Comparison of ENCODE assay signal across 1 cellular context in genomic region chr18:23077493-23078256, GRCh38.
TF ChIP-seq lines count a peak whose summit lies in the region.

No MANE protein-coding gene starts in this region.

TF ChIP-seq in HepG2, 621 proteins besides CTCF, POLR2A, EP300 and RAD21 (continued from another document):
- no peak for TF ChIP-seq SOX13 (IDR thresholded peaks at IDR 0.05)
- TF ChIP-seq SOX13 (CRISPR knock-in tag; conservative IDR thresholded peaks at IDR 0.05 in 1 of 2, IDR thresholded peaks at IDR 0.05 in 1 of 2), result peak in 1 of 2 experiments; percentile 7; a peak in 1 of 4 replicates
- TF ChIP-seq NR2F6 (IDR thresholded peaks at IDR 0.05), result no peak; the same call in 1 of the 2 replicates
- TF ChIP-seq NR2F6 (CRISPR knock-in tag; IDR thresholded peaks at IDR 0.05), result 0 out of 2 replicates have a peak, but pooled peaks have one; percentile 25
- 0 out of 2 replicates have a peak, but pooled peaks have one; percentile 38 for TF ChIP-seq NAIF1 (CRISPR knock-in tag; IDR thresholded peaks at IDR 0.05; ENCODE audit: borderline replicate concordance)
- TF ChIP-seq ZFP37 (CRISPR knock-in tag; IDR thresholded peaks at IDR 0.05; ENCODE audit: borderline replicate concordance), result no peak
- TF ChIP-seq TCF7 (IDR thresholded peaks at IDR 0.05; ENCODE audit: low read depth), result peak; percentile 60; the same call in 1 of the 2 replicates
- TF ChIP-seq SMC3 (IDR thresholded peaks at IDR 0.05; ENCODE audit: low read length), result peak; percentile 81
- TF ChIP-seq IKZF5 (CRISPR knock-in tag; IDR thresholded peaks at IDR 0.05), result 0 out of 2 replicates have a peak, but pooled peaks have one; percentile 34
- 0 out of 2 replicates have a peak, but pooled peaks have one; percentile 22 for TF ChIP-seq MED1 (CRISPR knock-in tag; IDR thresholded peaks at IDR 0.05)
